ENCODE assay signal across 8 cellular contexts in genomic region chr21:32412162-32412997, GRCh38. TPM values are rescaled to one million over a fixed set of nuclear protein-coding genes. Genes with fewer than 3 reads are reported as not detected.
DNase-seq lines count a peak whose midpoint lies in the region; ATAC-seq, FAIRE-seq and TF ChIP-seq lines count a peak whose summit lies in the region.

Gene EVA1C, plus strand, starts transcription at chr21:32412706. Its CDS starts 148 bp downstream, at chr21:32412854.

- peak within 1 kb of the TSS; percentile 25 to 90 (median 54) for H3K27ac Mint-ChIP-seq in IgD-negative memory B cell

- peaks cover 35% of the 10 kb centered on the region for H3K4me1 ChIP-seq in A549

- CTCF ChIA-PET in A549 (lab: Yijun Ruan, JAX), result interaction anchor here (0.5 to 9.2 kb wide), 8 partner anchors 9 to 188 kb away, joined by 3 to 61 read pairs (median 4); no protein-coding TSS in a partner anchor

- TF ChIP-seq POLR2A in A549 (IDR thresholded peaks at IDR 0.05; ENCODE audit: low read length), result peak; percentile 37

- no peak for TF ChIP-seq CTCF in A549 (IDR thresholded peaks at IDR 0.05)

- H3K36me3 Mint-ChIP-seq in IgD-negative memory B cell, result no peaks in the 10 kb centered on the region

- H3K4me2 ChIP-seq in A549, result peak within 1 kb of the TSS; percentile 99

- no peaks in the 10 kb centered on the region for H3K9me3 Mint-ChIP-seq in IgD-negative memory B cell

- H3K9me3 ChIP-seq in A549, result no peaks in the 10 kb centered on the region

- FAIRE-seq in A549 (lab: Jason Lieb, UNC), result no peak

- ATAC-seq in A549 (peak; percentile 70 to 80), HG02623 (IDR thresholded peaks at IDR 0.05; ENCODE audit: unreplicated experiment) (no peak)

- WGBS in A549 (ENCODE audit: missing lambda C conversion rate), result no CpG with 5 or more reads among the region's 103 CpGs

- peaks cover 37% of the 10 kb centered on the region for H3K27me3 Mint-ChIP-seq in IgD-negative memory B cell

- H3K4me1 Mint-ChIP-seq in IgD-negative memory B cell, result peaks cover 7 to 15% (median 7%) of the 10 kb centered on the region in 3 donors

- peak within 1 kb of the TSS; percentile 86 to 95 (median 92) for H3K4me3 Mint-ChIP-seq in IgD-negative memory B cell

- peak in 1 of 2 experiments; percentile 42; a peak in 1 of 5 replicates for TF ChIP-seq EP300 in A549 (IDR thresholded peaks at IDR 0.05)

- DNase-seq in A549 (ENCODE audit: low read depth in 1 of 2, low spot score in 1 of 2) (peak; percentile 51 to 58), islet precursor cell (peak; percentile 68), cerebellar nuclear complex (lab: John Stamatoyannopoulos, UW) (no peak)
- peak; percentile 68 for DNase-seq in activated CD4-positive, CD25-positive, alpha-beta regulatory T cell treated with anti-CD3 and anti-CD28 coated beads, Interleukin-2, amount 50 U/mL, for 72 hours
- peak; percentile 84 for DNase-seq in central memory CD4-positive, alpha-beta T cell
- peak; percentile 44 to 71 for DNase-seq in stimulated activated CD4-positive, alpha-beta T cell treated with anti-CD3 and anti-CD28 coated beads, Interleukin-12 subunit alpha, Interleukin-12 subunit beta, amount 100 ng/mL, for 24 hours (ENCODE audit: low read depth in 2 of 2)

- TF ChIP-seq RAD21 in A549 (conservative IDR thresholded peaks at IDR 0.05 in 1 of 2, IDR thresholded peaks at IDR 0.05 in 1 of 2), result no peak

- POLR2A ChIA-PET in A549 (lab: Yijun Ruan, JAX), result interaction anchor here (0.8 to 1.9 kb wide), 4 partner anchors 14 to 189 kb away, joined by 3 to 5 read pairs (median 3); no protein-coding TSS in a partner anchor

- peak within 1 kb of the TSS; percentile 98 to 100 for H3K27ac ChIP-seq in A549

- peak within 1 kb of the TSS; percentile 58 for H3K4me3 ChIP-seq in A549

TF ChIP-seq in A549, 52 proteins besides CTCF, POLR2A, EP300 and RAD21:
- TF ChIP-seq HOXB13 (CRISPR knock-in tag; IDR thresholded peaks at IDR 0.05; ENCODE audit: low read depth) (no peak), KDM5A (IDR thresholded peaks at IDR 0.05) (no peak), MYC (IDR thresholded peaks at IDR 0.05; ENCODE audit: borderline replicate concordance, low read length) (peak; percentile 52; the same call in 1 of the 2 replicates), EHF (CRISPR knock-in tag; IDR thresholded peaks at IDR 0.05) (no peak), ATOH8 (CRISPR knock-in tag; IDR thresholded peaks at IDR 0.05; ENCODE audit: low read depth) (no peak), JUN (IDR thresholded peaks at IDR 0.05) (peak in 1 of 2 experiments; percentile 75; a peak in 4 of 5 replicates), E2F6 (IDR thresholded peaks at IDR 0.05; ENCODE audit: borderline replicate concordance, low read depth) (peak; percentile 8; the same call in 1 of the 2 replicates), FOSL2 (IDR thresholded peaks at IDR 0.05) (no peak), FOSL2 (CRISPR knock-in tag; IDR thresholded peaks at IDR 0.05) (no peak), BHLHE40 (IDR thresholded peaks at IDR 0.05; ENCODE audit: low read depth, low read length) (peak; percentile 7; the same call in 1 of the 2 replicates), MAX (IDR thresholded peaks at IDR 0.05) (peak; percentile 70), MAFK (IDR thresholded peaks at IDR 0.05; ENCODE audit: partially characterized antibody) (no peak), NR3C1 (IDR thresholded peaks at IDR 0.05) (no peak), ZNF302 (CRISPR knock-in tag; IDR thresholded peaks at IDR 0.05) (no peak)

RNA-seq across cellular contexts. Expression of gene EVA1C, which starts in this region (rescaled TPM):
- 41.1 and 45.5 TPM in 2 replicates for polyA plus RNA-seq in A549 (2011; rRNA removed)
- polyA plus RNA-seq in A549 (2012; cell fraction: cytosol; rRNA removed), result 14.5 and 15.7 TPM in 2 replicates
- polyA plus RNA-seq in A549 (2012; cell fraction: nucleus; rRNA removed), result 13.0 and 15.6 TPM in 2 replicates
- polyA plus RNA-seq in A549 (2017; fragmentation: RNase III; extraction: RNeasy Plus Mini Kit Qiagen cat#74134 plus additional on column Dnase treatment), result 42.3 to 50.4 TPM (median 48.0 TPM) in 3 replicates
- polyA minus RNA-seq in A549 (2011; rRNA and poly(A)+ RNA removed), result 22.8 and 29.4 TPM in 2 replicates
- 3.2 TPM for polyA plus RNA-seq in IgD-negative memory B cell

Comparison
In these comparisons a context has a peak if more than half of its experiments do, and no peak if none do; other contexts are left out.
1. DNase-seq: peak in A549 (2 of 2), activated CD4-positive, CD25-positive, alpha-beta regulatory T cell treated with anti-CD3 and anti-CD28 coated beads, Interleukin-2, amount 50 U/mL, for 72 hours (single experiment), central memory CD4-positive, alpha-beta T cell (single experiment), islet precursor cell (single experiment) and stimulated activated CD4-positive, alpha-beta T cell treated with anti-CD3 and anti-CD28 coated beads, Interleukin-12 subunit alpha, Interleukin-12 subunit beta, amount 100 ng/mL, for 24 hours (2 of 2); none in cerebellar nuclear complex (0 of 2).